ENCODE assay signal across 24 cellular contexts in genomic region chr6:90263653-90264052, GRCh38. TPM values are rescaled to one million over a fixed set of nuclear protein-coding genes. Genes with fewer than 3 reads are reported as not detected.
DNase-seq lines count a peak whose midpoint lies in the region; ATAC-seq and TF ChIP-seq lines count a peak whose summit lies in the region.
"Had no signal": no experiment of that assay in that cellular context is flagged by ENCODE, and none has a peak within 500 bp of the region (broad histone marks: within the 10 kb centered on the region; RNA-seq: fewer than 3 reads in every experiment).

No MANE protein-coding gene starts in this region.

- H3K36me3 ChIP-seq in CD8-positive, alpha-beta T cell (ENCODE audit: insufficient read depth, low read length), result no peaks in the 10 kb centered on the region
- H3K36me3 ChIP-seq: BE2C, heart right ventricle, lower lobe of right lung, pancreas, tibial artery had no signal

- CTCF ChIA-PET in AG04450 (lab: Charles Lee), result interaction anchor here (1.4 to 2.0 kb wide), 2 partner anchors 22 to 129 kb away, joined by 4 to 7 read pairs; no protein-coding TSS in a partner anchor
- CTCF ChIA-PET in CD8-positive, alpha-beta T cell (lab: Charles Lee), result interaction anchor here (1.1 to 1.9 kb wide), 2 partner anchors 10 kb away, joined by 3 to 5 read pairs; no protein-coding TSS in a partner anchor

- H3K9me3 ChIP-seq in AG04450 (ENCODE audit: control insufficient read depth, insufficient read depth, low read length), result no peaks in the 10 kb centered on the region
- H3K9me3 ChIP-seq in CD8-positive, alpha-beta T cell (ENCODE audit: low read length), result no peaks in the 10 kb centered on the region
- H3K9me3 ChIP-seq: BE2C, heart right ventricle, lower lobe of right lung, pancreas, tibial artery had no signal

- no peak overlapping the region for H3K4me3 ChIP-seq in AG04450 (ENCODE audit: low read depth, low read length)
- H3K4me3 ChIP-seq in CD8-positive, alpha-beta T cell (ENCODE audit: low read depth, low read length), result no peak overlapping the region
- H3K4me3 ChIP-seq: heart right ventricle, lower lobe of right lung, pancreas, tibial artery had no signal

- TF ChIP-seq CTCF in AG04450 (IDR thresholded peaks at IDR 0.05; ENCODE audit: low read depth, low read length) (no peak), chondrocyte (IDR thresholded peaks at IDR 0.05) (no peak)
- TF ChIP-seq CTCF in CD8-positive, alpha-beta T cell (IDR thresholded peaks at IDR 0.05), result no peak

- H3K27me3 ChIP-seq in AG04450 (ENCODE audit: control insufficient read depth, insufficient read depth, low read length), result no peaks in the 10 kb centered on the region
- no peaks in the 10 kb centered on the region for H3K27me3 ChIP-seq in CD8-positive, alpha-beta T cell (ENCODE audit: insufficient read depth, low read length)
- H3K27me3 ChIP-seq: heart right ventricle, pancreas, tibial artery had no signal

- intact Hi-C loops in CD8-positive, alpha-beta T cell (cut with DNase I, micrococcal nuclease), result loop anchor here in 1 of 2 experiments (2.0 kb wide), 1 partner anchor 13 kb away; no protein-coding TSS in a partner anchor

- POLR2A ChIA-PET in AG04450 (lab: Yijun Ruan, JAX), result interaction anchor here (0.7 to 1.3 kb wide), 5 partner anchors 13 to 134 kb away, joined by 3 to 28 read pairs (median 3); no protein-coding TSS in a partner anchor
- POLR2A ChIA-PET in CD8-positive, alpha-beta T cell (lab: Charles Lee), result interaction anchor here (0.9 to 1.9 kb wide), 3 partner anchors 8 to 22 kb away, joined by 4 read pairs; no protein-coding TSS in a partner anchor

- H3K4me1 ChIP-seq in CD8-positive, alpha-beta T cell (ENCODE audit: insufficient read depth, low read length), result peaks cover 73% of the 10 kb centered on the region
- H3K4me1 ChIP-seq: BE2C, lower lobe of right lung, pancreas, tibial artery had no signal

- no peaks in the 10 kb centered on the region for H3K9me3 Mint-ChIP-seq in CD8-positive, alpha-beta T cell
- H3K9me3 Mint-ChIP-seq in chondrocyte (ENCODE audit: low read depth), result peaks cover 6% of the 10 kb centered on the region
- H3K9me3 Mint-ChIP-seq: H9 had no signal

- peak; percentile 94 for DNase-seq in AG04450 (ENCODE audit: low read depth, low spot score)
- DNase-seq in CD8-positive, alpha-beta T cell, result no peak
- peak; percentile 56 for DNase-seq in RPMI7951 (ENCODE audit: low read depth)
- peak; percentile 53 for DNase-seq in fibroblast of peridontal ligament (ENCODE audit: extremely low read depth)
- DNase-seq in chondrocyte (ENCODE audit: low spot score), result no peak
- DNase-seq in stimulated activated CD4-positive, alpha-beta T cell treated with anti-CD3 and anti-CD28 coated beads, Interleukin-15, amount 100 ng/mL, for 24 hours, result no peak
- DNase-seq in stimulated activated naive CD4-positive, alpha-beta T cell (lab: John Stamatoyannopoulos, UW), result no peak
- DNase-seq in cerebellar cortex (ENCODE audit: low spot score), result no peak
- DNase-seq: activated effector memory CD4-positive, alpha-beta T cell treated with Interleukin-2 at 50 U/mL for 16 hours; BE2C; DMS 273 treated with DMSO at 0.1 percent for 48 hours; H9; heart right ventricle; Karpas-422; lower lobe of right lung; NCI-H1417 treated with DMSO at 0.1 percent for 48 hours; NCI-H2171; NCI-H82; pancreas; stimulated activated CD4-positive, alpha-beta T cell treated with anti-CD3 and anti-CD28 coated beads, Interleukin-4, amount 100 ng/mL, for 4 hours; stimulated activated CD8-positive, alpha-beta memory T cell treated with anti-CD3 and anti-CD28 coated beads, Interleukin-4, amount 100 ng/mL, for 48 hours; SW 1271; tibial artery had no signal

- no peak overlapping the region for H3K4me3 Mint-ChIP-seq in CD8-positive, alpha-beta T cell
- no peak overlapping the region for H3K4me3 Mint-ChIP-seq in chondrocyte (ENCODE audit: unreplicated experiment)
- H3K4me3 Mint-ChIP-seq: H9 had no signal

- no peak overlapping the region for H3K27ac ChIP-seq in AG04450 (ENCODE audit: low read depth, low read length)
- H3K27ac ChIP-seq in CD8-positive, alpha-beta T cell (ENCODE audit: low read depth, low read length), result peak overlapping the region; percentile 2
- H3K27ac ChIP-seq: heart right ventricle, lower lobe of right lung, pancreas, tibial artery had no signal

- H3K4me1 Mint-ChIP-seq in CD8-positive, alpha-beta T cell (ENCODE audit: low read depth), result peaks cover 93% of the 10 kb centered on the region
- H3K4me1 Mint-ChIP-seq in chondrocyte (ENCODE audit: low read depth), result no peaks in the 10 kb centered on the region

- peak overlapping the region; percentile 85 for H3K27ac Mint-ChIP-seq in CD8-positive, alpha-beta T cell
- H3K27ac Mint-ChIP-seq in chondrocyte (ENCODE audit: unreplicated experiment), result no peak overlapping the region
- H3K27ac Mint-ChIP-seq: H9 had no signal

- H3K36me3 Mint-ChIP-seq in CD8-positive, alpha-beta T cell, result peaks cover 59% of the 10 kb centered on the region
- peaks cover 2% of the 10 kb centered on the region for H3K36me3 Mint-ChIP-seq in chondrocyte (ENCODE audit: low read depth)

- ATAC-seq in CD8-positive, alpha-beta T cell, result no peak
- ATAC-seq: esophagus mucosa, heart right ventricle, lower lobe of right lung, pancreas had no signal

- H3K27me3 Mint-ChIP-seq in CD8-positive, alpha-beta T cell (ENCODE audit: low read depth), result no peaks in the 10 kb centered on the region
- H3K27me3 Mint-ChIP-seq in chondrocyte (ENCODE audit: low read depth), result no peaks in the 10 kb centered on the region

RNA-seq across cellular contexts. Expression of gene BACH2, which starts 33.0 kb away (rescaled TPM):
- polyA plus RNA-seq in AG04450 (2011; rRNA removed), result 2.2 and 2.3 TPM in 2 replicates
- polyA minus RNA-seq in AG04450 (2011; rRNA and poly(A)+ RNA removed), result 9.0 and 10.1 TPM in 2 replicates
- 100 to 1,000 TPM; 162 to 164 TPM for total RNA-seq in CD8-positive, alpha-beta T cell
- total RNA-seq in RPMI7951 (2014; rRNA removed; shearing (Covaris generic)), result 1.4 and 2.0 TPM in 2 replicates
- total RNA-seq in chondrocyte, result 7.8 to 10.5 TPM (median 8.3 TPM) in 3 replicates

Comparison
In these comparisons a context has a peak if more than half of its experiments do, and no peak if none do; other contexts are left out.
1. DNase-seq: peak in AG04450 (single experiment), RPMI7951 (single experiment) and fibroblast of peridontal ligament (single experiment); none in CD8-positive, alpha-beta T cell (0 of 7), chondrocyte (single experiment), stimulated activated CD4-positive, alpha-beta T cell treated with anti-CD3 and anti-CD28 coated beads, Interleukin-15, amount 100 ng/mL, for 24 hours (single experiment), stimulated activated naive CD4-positive, alpha-beta T cell (0 of 6) and cerebellar cortex (single experiment).
2. RNA of gene BACH2, which starts 33.0 kb away (total RNA-seq): 162 to 164 TPM in CD8-positive, alpha-beta T cell; 7.8 to 10.5 TPM in chondrocyte and 1.4 to 2.0 TPM in RPMI7951; every median in the first group is over 10 times any median in the second.